8 cellular contexts compared by ENCODE assay signal in genomic region chr14:68788275-68789001, GRCh38. TPM values are rescaled to one million over a fixed set of nuclear protein-coding genes. Genes with fewer than 3 reads are reported as not detected.
A peak's percentile ranks its signal among the peaks of the same experiment; 100 is the strongest.
DNase-seq lines count a peak whose midpoint lies in the region; ATAC-seq and TF ChIP-seq lines count a peak whose summit lies in the region.

No MANE protein-coding gene starts in this region.

- H3K9me3 ChIP-seq in upper lobe of right lung (no peaks in the 10 kb centered on the region), neuronal stem cell (replicated peaks in 1 of 2; ENCODE audit: control insufficient read depth in 2 of 2, insufficient read depth in 1 of 2, low read depth in 1 of 2, low read length in 2 of 2) (peaks cover 0 to 6% of the 10 kb centered on the region in 2 donors)

- H3K4me1 ChIP-seq in upper lobe of right lung (peaks cover 28% of the 10 kb centered on the region), neuronal stem cell (ENCODE audit: control insufficient read depth in 2 of 2, insufficient read depth in 1 of 2, low read depth in 1 of 2, low read length in 2 of 2) (peaks cover 10 to 22% of the 10 kb centered on the region in 2 donors)

- peak overlapping the region; percentile 99 for H3K27ac Mint-ChIP-seq in activated naive CD4-positive, alpha-beta T cell treated with anti-CD3 and anti-CD28 coated beads, Interleukin-2, amount 50 U/mL, for 24 hours
- H3K27ac Mint-ChIP-seq in MCF 10A (ENCODE audit: low read depth, unreplicated experiment) = peak overlapping the region; percentile 97
- H3K27ac Mint-ChIP-seq in mesothelial cell of epicardium = peak overlapping the region; percentile 100

- peaks cover 37% of the 10 kb centered on the region for H3K36me3 ChIP-seq in upper lobe of right lung
- H3K36me3 ChIP-seq in neuronal stem cell (replicated peaks in 1 of 2; ENCODE audit: control insufficient read depth in 2 of 2, insufficient read depth in 2 of 2, low read length in 2 of 2) = peaks cover 25 to 57% of the 10 kb centered on the region in 2 donors

- no peaks in the 10 kb centered on the region for H3K9me3 Mint-ChIP-seq in activated naive CD4-positive, alpha-beta T cell treated with anti-CD3 and anti-CD28 coated beads, Interleukin-2, amount 50 U/mL, for 24 hours
- H3K9me3 Mint-ChIP-seq in MCF 10A (ENCODE audit: unreplicated experiment) = no peaks in the 10 kb centered on the region
- no peaks in the 10 kb centered on the region for H3K9me3 Mint-ChIP-seq in mesothelial cell of epicardium

- no peak overlapping the region for H2BK12ac ChIP-seq in neuronal stem cell (ENCODE audit: low read length)

- H3K4me2 ChIP-seq in neuronal stem cell (ENCODE audit: insufficient read depth, low read length, poor library complexity, severe bottlenecking) = no peak overlapping the region

- CTCF ChIA-PET in MCF 10A (lab: Yijun Ruan, JAX) = interaction anchor here (0.6 to 5.7 kb wide), 23 partner anchors 9 to 950 kb away, joined by 3 to 72 read pairs (median 3); no protein-coding TSS in a partner anchor

- peaks cover 9% of the 10 kb centered on the region for H3K79me1 ChIP-seq in neuronal stem cell (ENCODE audit: low read depth, low read length)

- WGBS in neuronal stem cell (ENCODE audit: extremely low coverage in 2 of 2, insufficient read length in 2 of 2, insufficient replicate concordance in 1 of 2), 2 donors = no CpG with 5 or more reads among the region's 10 CpGs

- H3K9ac ChIP-seq in neuronal stem cell (ENCODE audit: low read depth, low read length, poor library complexity) = no peak overlapping the region

- H2AK5ac ChIP-seq in neuronal stem cell (ENCODE audit: low read depth, low read length) = no peak overlapping the region

- no peak overlapping the region for H3K18ac ChIP-seq in neuronal stem cell (ENCODE audit: low read length)

- no peak overlapping the region for H2BK120ac ChIP-seq in neuronal stem cell (ENCODE audit: low read depth, low read length)

- H2BK15ac ChIP-seq in neuronal stem cell (ENCODE audit: low read length) = no peak overlapping the region

- H3K27ac ChIP-seq in upper lobe of right lung (peak overlapping the region; percentile 100), neuronal stem cell (replicated peaks; ENCODE audit: low read length) (no peak overlapping the region)

- peak overlapping the region; percentile 97 for H3K4me3 ChIP-seq in upper lobe of right lung
- peak overlapping the region in 1 of 2 donors; percentile 92 for H3K4me3 ChIP-seq in neuronal stem cell (ENCODE audit: low read length in 2 of 2)

- no peak overlapping the region for H2AFZ ChIP-seq in neuronal stem cell (ENCODE audit: low read length)

- in situ Hi-C loops in GM13977 (cut with MboI; ENCODE audit: low pct_unique_long_range_greater_than_20kb, low sequenced_read_pairs, unreplicated experiment) = no loop called here

- peaks cover 51% of the 10 kb centered on the region for H3K4me1 Mint-ChIP-seq in activated naive CD4-positive, alpha-beta T cell treated with anti-CD3 and anti-CD28 coated beads, Interleukin-2, amount 50 U/mL, for 24 hours
- peaks cover 30% of the 10 kb centered on the region for H3K4me1 Mint-ChIP-seq in MCF 10A (ENCODE audit: insufficient read depth, unreplicated experiment)
- H3K4me1 Mint-ChIP-seq in mesothelial cell of epicardium = peaks cover 37% of the 10 kb centered on the region

- no peak overlapping the region for H4K91ac ChIP-seq in neuronal stem cell (ENCODE audit: low read depth, low read length, poor library complexity)

- intact Hi-C loops in MCF 10A (cut with micrococcal nuclease) (loop anchor here (1.0 to 5.0 kb wide), 7 partner anchors 28 to 844 kb away; no protein-coding TSS in a partner anchor), upper lobe of right lung (cut with DNase I) (loop anchor here (10.0 kb wide), 1 partner anchor 544 kb away; no protein-coding TSS in a partner anchor)

- ATAC-seq in upper lobe of right lung = no peak

- POLR2A ChIA-PET in MCF 10A (lab: Yijun Ruan, JAX) = interaction anchor here (0.6 to 11.3 kb wide), 29 partner anchors 9 to 850 kb away, joined by 3 to 403 read pairs (median 4); no protein-coding TSS in a partner anchor

- no peak overlapping the region for H3K4ac ChIP-seq in neuronal stem cell (ENCODE audit: low read length)

- peaks cover 30% of the 10 kb centered on the region for H3K36me3 Mint-ChIP-seq in activated naive CD4-positive, alpha-beta T cell treated with anti-CD3 and anti-CD28 coated beads, Interleukin-2, amount 50 U/mL, for 24 hours
- H3K36me3 Mint-ChIP-seq in MCF 10A (ENCODE audit: insufficient read depth, unreplicated experiment) = peaks cover 93% of the 10 kb centered on the region
- peaks cover 49% of the 10 kb centered on the region for H3K36me3 Mint-ChIP-seq in mesothelial cell of epicardium

- H3K27me3 ChIP-seq in upper lobe of right lung = no peaks in the 10 kb centered on the region
- H3K27me3 ChIP-seq in neuronal stem cell (ENCODE audit: control insufficient read depth in 3 of 3, insufficient read depth in 3 of 3, low read depth in 1 of 3, low read length in 3 of 3) = no peaks in the 10 kb centered on the region

- H2BK5ac ChIP-seq in neuronal stem cell (ENCODE audit: low read length) = no peak overlapping the region

- TSS peak; percentile 0 for BruUV-seq in MCF 10A (replicated peaks; lab: Mats Ljungman, UMichigan)

- DNase-seq in activated naive CD4-positive, alpha-beta T cell (lab: John Stamatoyannopoulos, UW) = no peak
- no peak for DNase-seq in MCF 10A (ENCODE audit: unreplicated experiment)
- no peak for DNase-seq in mesothelial cell of epicardium (ENCODE audit: low spot score in 2 of 2, unreplicated experiment in 2 of 2)
- DNase-seq in upper lobe of right lung = no peak
- no peak for DNase-seq in GM13977 (ENCODE audit: low spot score)
- no peak for DNase-seq in neuronal stem cell (ENCODE audit: low spot score)
- DNase-seq in Kasumi-1 (lab: John Stamatoyannopoulos, UW) = no peak

- H3K4me3 Mint-ChIP-seq in activated naive CD4-positive, alpha-beta T cell treated with anti-CD3 and anti-CD28 coated beads, Interleukin-2, amount 50 U/mL, for 24 hours = peak overlapping the region; percentile 97
- H3K4me3 Mint-ChIP-seq in MCF 10A (ENCODE audit: unreplicated experiment) = peak overlapping the region; percentile 98
- peak overlapping the region; percentile 90 for H3K4me3 Mint-ChIP-seq in mesothelial cell of epicardium

- H3K14ac ChIP-seq in neuronal stem cell (ENCODE audit: low read length) = no peak overlapping the region

- no peaks in the 10 kb centered on the region for H3K27me3 Mint-ChIP-seq in activated naive CD4-positive, alpha-beta T cell treated with anti-CD3 and anti-CD28 coated beads, Interleukin-2, amount 50 U/mL, for 24 hours
- H3K27me3 Mint-ChIP-seq in MCF 10A (ENCODE audit: insufficient read depth, unreplicated experiment) (no peaks in the 10 kb centered on the region), mesothelial cell of epicardium (ENCODE audit: low read depth) (no peaks in the 10 kb centered on the region)

- TF ChIP-seq CTCF in MCF 10A (IDR thresholded peaks at IDR 0.05; ENCODE audit: unreplicated experiment) (no peak), mesothelial cell of epicardium (IDR thresholded peaks at IDR 0.05; ENCODE audit: unreplicated experiment) (no peak), upper lobe of right lung (IDR thresholded peaks at IDR 0.05) (no peak), GM13977 (IDR thresholded peaks at IDR 0.05; ENCODE audit: extremely low read depth, insufficient read depth, missing control alignments) (no peak)

- H4K8ac ChIP-seq in neuronal stem cell (ENCODE audit: low read depth, low read length) = no peak overlapping the region

- no peak overlapping the region for H3K23ac ChIP-seq in neuronal stem cell (ENCODE audit: low read depth, low read length, poor library complexity)

RNA-seq across cellular contexts. Expression of gene ZFP36L1, which starts 4.4 kb away (rescaled TPM):
- total RNA-seq in MCF 10A (2022) = 376 and 426 TPM in 2 replicates
- total RNA-seq in mesothelial cell of epicardium = 377 to 390 TPM (median 382 TPM) in 3 replicates
- 187 TPM for total RNA-seq in upper lobe of right lung
- polyA plus RNA-seq in neuronal stem cell (2013, experiment 1 of 2) = 270 TPM
- polyA plus RNA-seq in neuronal stem cell (2013, experiment 2 of 2) = 294 TPM
